17 cellular contexts compared by ENCODE assay signal in genomic region chr3:131110087-131110486, GRCh38.
DNase-seq lines count a peak whose midpoint lies in the region; ATAC-seq and TF ChIP-seq lines count a peak whose summit lies in the region.
"Had no signal": no experiment of that assay in that cellular context is flagged by ENCODE, and none has a peak within 500 bp of the region (broad histone marks: within the 10 kb centered on the region; RNA-seq: fewer than 3 reads in every experiment).

No MANE protein-coding gene starts in this region.

- in situ Hi-C loops in brain microvascular endothelial cell (cut with HindIII; ENCODE audit: low pct_ligation_motif_present, low sequenced_read_pairs), result no loop called here

- intact Hi-C loops in stomach (cut with DNase I; ENCODE audit: low total_unique reads), result no loop called here

- H3K4me1 ChIP-seq in stomach, result peaks cover 0 to 9% (median 0%) of the 10 kb centered on the region in 4 donors
- H3K4me1 ChIP-seq: gastroesophageal sphincter had no signal

- TF ChIP-seq EP300 in Ishikawa (IDR thresholded peaks at IDR 0.05; ENCODE audit: borderline replicate concordance), result no peak
- no peak for TF ChIP-seq EP300 in stomach (IDR thresholded peaks at IDR 0.05)

- H3K27ac ChIP-seq in brain microvascular endothelial cell (peak overlapping the region; percentile 44), stomach (no peak overlapping the region)
- H3K27ac ChIP-seq: BLaER1, dorsolateral prefrontal cortex, gastroesophageal sphincter had no signal

- DNase-seq in AG20443 (ENCODE audit: low spot score) (peak; percentile 44), brain microvascular endothelial cell (peak; percentile 74), kidney glomerular epithelial cell (lab: John Stamatoyannopoulos, UW) (peak; percentile 62), NCI-H2196 treated with DMSO at 0.1 percent for 48 hours (lab: John Stamatoyannopoulos, UW; ENCODE audit: unreplicated experiment) (no peak), stomach (no peak)
- DNase-seq: activated CD4-positive, alpha-beta T cell treated with anti-CD3 and anti-CD28 coated beads for 36 hours; activated naive CD8-positive, alpha-beta T cell treated with anti-CD3 and anti-CD28 coated beads for 36 hours; dorsolateral prefrontal cortex; GOT3; naive thymus-derived CD4-positive, alpha-beta T cell; stimulated activated CD4-positive, alpha-beta T cell treated with anti-CD3 and anti-CD28 coated beads, Interleukin-4, amount 100 ng/mL, for 1 hour had no signal

- no peak for TF ChIP-seq RAD21 in Ishikawa (IDR thresholded peaks at IDR 0.05; ENCODE audit: low read depth)

- H3K4me3 ChIP-seq in brain microvascular endothelial cell (ENCODE audit: low read depth, low read length) (no peak overlapping the region), stomach (no peak overlapping the region)
- H3K4me3 ChIP-seq: BLaER1, dorsolateral prefrontal cortex, gastroesophageal sphincter had no signal

- no peak for TF ChIP-seq POLR2A in stomach (IDR thresholded peaks at IDR 0.05)

- no peak for TF ChIP-seq CTCF in brain microvascular endothelial cell (IDR thresholded peaks at IDR 0.05; ENCODE audit: low read depth, low read length, missing control alignments)
- TF ChIP-seq CTCF in stomach (IDR thresholded peaks at IDR 0.05), result no peak

- 86 to 97% (median 93%) methylated on average over 1 of the region's 1 CpG for WGBS in stomach, 5 donors

- H3K36me3 ChIP-seq in brain microvascular endothelial cell (replicated peaks) (no peaks in the 10 kb centered on the region), stomach (no peaks in the 10 kb centered on the region)
- H3K36me3 ChIP-seq: BLaER1, gastroesophageal sphincter had no signal

- no peak for ATAC-seq in HG02852 (IDR thresholded peaks at IDR 0.05; ENCODE audit: unreplicated experiment)
- no peak for ATAC-seq in GM21717 (IDR thresholded peaks at IDR 0.05; ENCODE audit: unreplicated experiment)
- ATAC-seq: activated CD4-positive, alpha-beta T cell treated with anti-CD3 and anti-CD28 coated beads for 36 hours; gastroesophageal sphincter; naive thymus-derived CD4-positive, alpha-beta T cell; stimulated activated effector memory CD8-positive, alpha-beta T cell treated with anti-CD3 and anti-CD28 coated beads, Interleukin-12 subunit alpha, Interleukin-12 subunit beta, amount 100 ng/mL, for 72 hours had no signal

- no peaks in the 10 kb centered on the region for H3K9me3 ChIP-seq in stomach
- H3K9me3 ChIP-seq: gastroesophageal sphincter had no signal

- no peaks in the 10 kb centered on the region for H3K27me3 ChIP-seq in brain microvascular endothelial cell (replicated peaks)
- H3K27me3 ChIP-seq in stomach, result no peaks in the 10 kb centered on the region
- H3K27me3 ChIP-seq: BLaER1, dorsolateral prefrontal cortex, gastroesophageal sphincter had no signal

TF ChIP-seq in Ishikawa, 13 proteins besides CTCF, POLR2A, EP300 and RAD21:
- no peak for TF ChIP-seq NFIC (IDR thresholded peaks at IDR 0.05)
- TF ChIP-seq TEAD4 (IDR thresholded peaks at IDR 0.05), result peak; percentile 64; the same call in 1 of the 2 replicates

Comparison
In these comparisons a context has a peak if more than half of its experiments do, and no peak if none do; other contexts are left out.
1. DNase-seq: peak in AG20443 (single experiment), brain microvascular endothelial cell (single experiment) and kidney glomerular epithelial cell (single experiment); none in NCI-H2196 treated with DMSO at 0.1 percent for 48 hours (single experiment) and stomach (single experiment).